Comparison of ENCODE assay signal across 1 cellular context in genomic region chr5:73729329-73729728, GRCh38.
A peak's percentile ranks its signal among the peaks of the same experiment; 100 is the strongest.
TF ChIP-seq lines count a peak whose summit lies in the region.

No MANE protein-coding gene starts in this region.

TF ChIP-seq in HepG2, 621 proteins besides CTCF, POLR2A, EP300 and RAD21 (continued from another document and continues in another):
- no peak for TF ChIP-seq ZNF451 (CRISPR knock-in tag; IDR thresholded peaks at IDR 0.05)
- TF ChIP-seq NCOA5 (CRISPR knock-in tag; IDR thresholded peaks at IDR 0.05) = no peak
- no peak for TF ChIP-seq ZNF24 (IDR thresholded peaks at IDR 0.05)
- no peak for TF ChIP-seq TRAFD1 (CRISPR knock-in tag; IDR thresholded peaks at IDR 0.05; ENCODE audit: borderline replicate concordance)
- TF ChIP-seq ZNF616 (CRISPR knock-in tag; IDR thresholded peaks at IDR 0.05; ENCODE audit: low read depth) = no peak
- no peak; the same call in 1 of the 2 replicates for TF ChIP-seq ZNF747 (CRISPR knock-in tag; IDR thresholded peaks at IDR 0.05; ENCODE audit: borderline replicate concordance)
- peak; percentile 60; the same call in 1 of the 2 replicates for TF ChIP-seq MBD4 (IDR thresholded peaks at IDR 0.05; ENCODE audit: borderline replicate concordance, low read length)
- no peak for TF ChIP-seq ZNF142 (CRISPR knock-in tag; IDR thresholded peaks at IDR 0.05)
- TF ChIP-seq STAG1 (CRISPR knock-in tag; IDR thresholded peaks at IDR 0.05) = 0 out of 2 replicates have a peak, but pooled peaks have one; percentile 29
- peak; percentile 96 for TF ChIP-seq GATAD2A (CRISPR knock-in tag; IDR thresholded peaks at IDR 0.05)
- TF ChIP-seq MLLT10 (CRISPR knock-in tag; IDR thresholded peaks at IDR 0.05) = no peak
- no peak for TF ChIP-seq TFAP4 (IDR thresholded peaks at IDR 0.05; ENCODE audit: borderline replicate concordance, low read depth)
- TF ChIP-seq ZNF580 (CRISPR knock-in tag; IDR thresholded peaks at IDR 0.05; ENCODE audit: borderline replicate concordance, low read depth) = no peak
- no peak for TF ChIP-seq SRSF1 (optimal IDR thresholded peaks at IDR 0.05; ENCODE audit: low read depth, low read length)
- TF ChIP-seq STAT5B (CRISPR knock-in tag; IDR thresholded peaks at IDR 0.05) = no peak
- TF ChIP-seq ZNF704 (CRISPR knock-in tag; IDR thresholded peaks at IDR 0.05; ENCODE audit: borderline replicate concordance) = no peak
- TF ChIP-seq NR2F2 (IDR thresholded peaks at IDR 0.05; ENCODE audit: borderline replicate concordance, low read depth) = peak; percentile 64; the same call in 1 of the 2 replicates
- no peak for TF ChIP-seq IRX3 (CRISPR knock-in tag; IDR thresholded peaks at IDR 0.05; ENCODE audit: borderline replicate concordance, low read depth)
- no peak for TF ChIP-seq ZNF33B (CRISPR knock-in tag; IDR thresholded peaks at IDR 0.05)
- TF ChIP-seq ZNF703 (CRISPR knock-in tag; IDR thresholded peaks at IDR 0.05; ENCODE audit: borderline replicate concordance) = no peak
- peak; percentile 58; the same call in 1 of the 2 replicates for TF ChIP-seq ZKSCAN8 (CRISPR knock-in tag; IDR thresholded peaks at IDR 0.05; ENCODE audit: borderline replicate concordance)
- no peak for TF ChIP-seq CSRNP1 (CRISPR knock-in tag; IDR thresholded peaks at IDR 0.05)
- peak; percentile 89 for TF ChIP-seq NCOA2 (CRISPR knock-in tag; IDR thresholded peaks at IDR 0.05)
- peak; percentile 93; the same call in 1 of the 2 replicates for TF ChIP-seq AHDC1 (CRISPR knock-in tag; IDR thresholded peaks at IDR 0.05; ENCODE audit: borderline replicate concordance)
- peak; percentile 72 for TF ChIP-seq ELF3 (CRISPR knock-in tag; IDR thresholded peaks at IDR 0.05)
- no peak for TF ChIP-seq MBNL3 (CRISPR knock-in tag; conservative IDR thresholded peaks at IDR 0.05)
- TF ChIP-seq ZNF17 (CRISPR knock-in tag; IDR thresholded peaks at IDR 0.05) = no peak
- no peak for TF ChIP-seq MYC (CRISPR knock-in tag; IDR thresholded peaks at IDR 0.05; ENCODE audit: borderline replicate concordance)
- no peak for TF ChIP-seq NONO (IDR thresholded peaks at IDR 0.05)
- no peak; the same call in 1 of the 2 replicates for TF ChIP-seq NONO (CRISPR knock-in tag; conservative IDR thresholded peaks at IDR 0.05)
- peak; percentile 57; the same call in 1 of the 2 replicates for TF ChIP-seq FOXO1 (CRISPR knock-in tag; IDR thresholded peaks at IDR 0.05)
- TF ChIP-seq HDAC1 (CRISPR knock-in tag; IDR thresholded peaks at IDR 0.05) = peak; percentile 67
- peak; percentile 64; the same call in 1 of the 2 replicates for TF ChIP-seq HNF1A (IDR thresholded peaks at IDR 0.05; ENCODE audit: low read depth)
- no peak; the same call in 1 of the 2 replicates for TF ChIP-seq HNF1A (CRISPR knock-in tag; IDR thresholded peaks at IDR 0.05; ENCODE audit: borderline replicate concordance)
- TF ChIP-seq CREM (IDR thresholded peaks at IDR 0.05) = peak; percentile 79
- TF ChIP-seq CREM (CRISPR knock-in tag; IDR thresholded peaks at IDR 0.05) = no peak
- TF ChIP-seq ZNF292 (CRISPR knock-in tag; IDR thresholded peaks at IDR 0.05; ENCODE audit: borderline replicate concordance, low read depth) = peak; percentile 26; the same call in 1 of the 2 replicates
- no peak for TF ChIP-seq ZNF784 (CRISPR knock-in tag; IDR thresholded peaks at IDR 0.05; ENCODE audit: borderline replicate concordance)
